Comparison of ENCODE assay signal across 1 cellular context in the genomic region with DNA sequence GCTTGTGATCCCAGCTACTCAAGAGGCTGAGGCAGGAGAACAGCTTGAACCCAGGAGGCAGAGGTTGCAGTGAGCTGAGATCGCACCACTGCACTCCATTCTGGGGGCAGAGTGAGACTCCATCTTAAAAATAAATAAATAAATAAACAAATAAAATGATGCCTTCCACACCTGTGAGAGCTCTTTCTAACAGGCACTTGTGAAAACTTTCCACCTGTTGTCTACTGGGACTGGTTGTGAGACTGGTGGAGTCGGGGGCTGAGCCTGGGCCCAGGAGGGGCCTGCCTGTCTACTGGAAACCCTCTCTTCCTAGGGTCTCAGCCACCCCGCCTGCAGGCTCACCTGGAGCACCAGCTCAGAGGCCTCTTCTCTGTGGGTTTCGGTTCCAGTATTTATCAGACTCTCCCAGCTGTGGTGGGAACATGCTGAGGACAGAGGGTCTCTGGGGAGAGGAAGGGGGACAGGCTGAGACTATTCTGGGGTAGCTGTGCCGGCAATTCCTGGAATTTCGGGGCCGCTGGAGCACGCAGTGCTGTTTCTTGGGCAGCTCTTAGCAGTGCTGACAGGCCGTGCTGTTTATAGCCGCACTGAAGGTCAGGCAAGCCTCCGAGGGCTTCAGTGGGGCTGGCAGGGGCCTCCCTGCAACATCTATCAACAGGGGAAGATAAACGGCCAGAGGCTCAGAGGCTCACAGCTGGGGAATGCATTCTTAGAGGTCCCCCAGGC.
TF ChIP-seq lines count a peak whose summit lies in the region.

No MANE protein-coding gene starts in this region.

TF ChIP-seq in GM12878, 131 proteins besides CTCF, POLR2A, EP300 and RAD21 (continued from another document):
- TF ChIP-seq, protein P1, sequence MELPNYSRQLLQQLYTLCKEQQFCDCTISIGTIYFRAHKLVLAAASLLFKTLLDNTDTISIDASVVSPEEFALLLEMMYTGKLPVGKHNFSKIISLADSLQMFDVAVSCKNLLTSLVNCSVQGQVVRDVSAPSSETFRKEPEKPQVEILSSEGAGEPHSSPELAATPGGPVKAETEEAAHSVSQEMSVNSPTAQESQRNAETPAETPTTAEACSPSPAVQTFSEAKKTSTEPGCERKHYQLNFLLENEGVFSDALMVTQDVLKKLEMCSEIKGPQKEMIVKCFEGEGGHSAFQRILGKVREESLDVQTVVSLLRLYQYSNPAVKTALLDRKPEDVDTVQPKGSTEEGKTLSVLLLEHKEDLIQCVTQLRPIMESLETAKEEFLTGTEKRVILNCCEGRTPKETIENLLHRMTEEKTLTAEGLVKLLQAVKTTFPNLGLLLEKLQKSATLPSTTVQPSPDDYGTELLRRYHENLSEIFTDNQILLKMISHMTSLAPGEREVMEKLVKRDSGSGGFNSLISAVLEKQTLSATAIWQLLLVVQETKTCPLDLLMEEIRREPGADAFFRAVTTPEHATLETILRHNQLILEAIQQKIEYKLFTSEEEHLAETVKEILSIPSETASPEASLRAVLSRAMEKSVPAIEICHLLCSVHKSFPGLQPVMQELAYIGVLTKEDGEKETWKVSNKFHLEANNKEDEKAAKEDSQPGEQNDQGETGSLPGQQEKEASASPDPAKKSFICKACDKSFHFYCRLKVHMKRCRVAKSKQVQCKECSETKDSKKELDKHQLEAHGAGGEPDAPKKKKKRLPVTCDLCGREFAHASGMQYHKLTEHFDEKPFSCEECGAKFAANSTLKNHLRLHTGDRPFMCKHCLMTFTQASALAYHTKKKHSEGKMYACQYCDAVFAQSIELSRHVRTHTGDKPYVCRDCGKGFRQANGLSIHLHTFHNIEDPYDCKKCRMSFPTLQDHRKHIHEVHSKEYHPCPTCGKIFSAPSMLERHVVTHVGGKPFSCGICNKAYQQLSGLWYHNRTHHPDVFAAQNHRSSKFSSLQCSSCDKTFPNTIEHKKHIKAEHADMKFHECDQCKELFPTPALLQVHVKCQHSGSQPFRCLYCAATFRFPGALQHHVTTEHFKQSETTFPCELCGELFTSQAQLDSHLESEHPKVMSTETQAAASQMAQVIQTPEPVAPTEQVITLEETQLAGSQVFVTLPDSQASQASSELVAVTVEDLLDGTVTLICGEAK (IDR thresholded peaks at IDR 0.05; ENCODE audit: borderline replicate concordance): no peak
- TF ChIP-seq, protein P2, sequence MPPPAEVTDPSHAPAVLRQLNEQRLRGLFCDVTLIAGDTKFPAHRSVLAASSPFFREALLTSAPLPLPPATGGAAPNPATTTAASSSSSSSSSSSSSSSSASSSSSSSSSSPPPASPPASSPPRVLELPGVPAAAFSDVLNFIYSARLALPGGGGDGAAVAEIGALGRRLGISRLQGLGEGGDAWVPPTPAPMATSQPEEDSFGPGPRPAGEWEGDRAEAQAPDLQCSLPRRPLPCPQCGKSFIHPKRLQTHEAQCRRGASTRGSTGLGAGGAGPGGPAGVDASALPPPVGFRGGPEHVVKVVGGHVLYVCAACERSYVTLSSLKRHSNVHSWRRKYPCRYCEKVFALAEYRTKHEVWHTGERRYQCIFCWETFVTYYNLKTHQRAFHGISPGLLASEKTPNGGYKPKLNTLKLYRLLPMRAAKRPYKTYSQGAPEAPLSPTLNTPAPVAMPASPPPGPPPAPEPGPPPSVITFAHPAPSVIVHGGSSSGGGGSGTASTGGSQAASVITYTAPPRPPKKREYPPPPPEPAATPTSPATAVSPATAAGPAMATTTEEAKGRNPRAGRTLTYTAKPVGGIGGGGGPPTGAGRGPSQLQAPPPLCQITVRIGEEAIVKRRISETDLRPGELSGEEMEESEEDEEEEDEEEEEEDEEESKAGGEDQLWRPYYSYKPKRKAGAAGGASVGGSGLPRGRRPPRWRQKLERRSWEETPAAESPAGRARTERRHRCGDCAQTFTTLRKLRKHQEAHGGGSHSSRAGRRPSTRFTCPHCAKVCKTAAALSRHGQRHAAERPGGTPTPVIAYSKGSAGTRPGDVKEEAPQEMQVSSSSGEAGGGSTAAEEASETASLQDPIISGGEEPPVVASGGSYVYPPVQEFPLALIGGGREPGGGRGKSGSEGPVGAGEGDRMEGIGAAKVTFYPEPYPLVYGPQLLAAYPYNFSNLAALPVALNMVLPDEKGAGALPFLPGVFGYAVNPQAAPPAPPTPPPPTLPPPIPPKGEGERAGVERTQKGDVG (CRISPR knock-in tag; IDR thresholded peaks at IDR 0.05): no peak
- TF ChIP-seq, protein P3, sequence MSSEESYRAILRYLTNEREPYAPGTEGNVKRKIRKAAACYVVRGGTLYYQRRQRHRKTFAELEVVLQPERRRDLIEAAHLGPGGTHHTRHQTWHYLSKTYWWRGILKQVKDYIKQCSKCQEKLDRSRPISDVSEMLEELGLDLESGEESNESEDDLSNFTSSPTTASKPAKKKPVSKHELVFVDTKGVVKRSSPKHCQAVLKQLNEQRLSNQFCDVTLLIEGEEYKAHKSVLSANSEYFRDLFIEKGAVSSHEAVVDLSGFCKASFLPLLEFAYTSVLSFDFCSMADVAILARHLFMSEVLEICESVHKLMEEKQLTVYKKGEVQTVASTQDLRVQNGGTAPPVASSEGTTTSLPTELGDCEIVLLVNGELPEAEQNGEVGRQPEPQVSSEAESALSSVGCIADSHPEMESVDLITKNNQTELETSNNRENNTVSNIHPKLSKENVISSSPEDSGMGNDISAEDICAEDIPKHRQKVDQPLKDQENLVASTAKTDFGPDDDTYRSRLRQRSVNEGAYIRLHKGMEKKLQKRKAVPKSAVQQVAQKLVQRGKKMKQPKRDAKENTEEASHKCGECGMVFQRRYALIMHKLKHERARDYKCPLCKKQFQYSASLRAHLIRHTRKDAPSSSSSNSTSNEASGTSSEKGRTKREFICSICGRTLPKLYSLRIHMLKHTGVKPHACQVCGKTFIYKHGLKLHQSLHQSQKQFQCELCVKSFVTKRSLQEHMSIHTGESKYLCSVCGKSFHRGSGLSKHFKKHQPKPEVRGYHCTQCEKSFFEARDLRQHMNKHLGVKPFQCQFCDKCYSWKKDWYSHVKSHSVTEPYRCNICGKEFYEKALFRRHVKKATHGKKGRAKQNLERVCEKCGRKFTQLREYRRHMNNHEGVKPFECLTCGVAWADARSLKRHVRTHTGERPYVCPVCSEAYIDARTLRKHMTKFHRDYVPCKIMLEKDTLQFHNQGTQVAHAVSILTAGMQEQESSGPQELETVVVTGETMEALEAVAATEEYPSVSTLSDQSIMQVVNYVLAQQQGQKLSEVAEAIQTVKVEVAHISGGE (CRISPR knock-in tag; IDR thresholded peaks at IDR 0.05): no peak
- TF ChIP-seq TCF12 (IDR thresholded peaks at IDR 0.05; ENCODE audit: low read depth, low read length) (no peak), RBBP5 (conservative IDR thresholded peaks at IDR 0.05) (no peak), ZBED1 (IDR thresholded peaks at IDR 0.05; ENCODE audit: borderline replicate concordance) (no peak), DPF2 (IDR thresholded peaks at IDR 0.05) (peak; percentile 44; the same call in 1 of the 2 replicates), RUNX3 (IDR thresholded peaks at IDR 0.05; ENCODE audit: low read length) (peak; percentile 11; the same call in 1 of the 2 replicates), BRCA1 (IDR thresholded peaks at IDR 0.05; ENCODE audit: low read depth, low read length) (no peak), YBX1 (IDR thresholded peaks at IDR 0.05) (no peak), GATAD2B (conservative IDR thresholded peaks at IDR 0.05; ENCODE audit: low read depth) (peak; percentile 67; the same call in 1 of the 2 replicates)
